8 cellular contexts compared by ENCODE assay signal in the genomic region with DNA sequence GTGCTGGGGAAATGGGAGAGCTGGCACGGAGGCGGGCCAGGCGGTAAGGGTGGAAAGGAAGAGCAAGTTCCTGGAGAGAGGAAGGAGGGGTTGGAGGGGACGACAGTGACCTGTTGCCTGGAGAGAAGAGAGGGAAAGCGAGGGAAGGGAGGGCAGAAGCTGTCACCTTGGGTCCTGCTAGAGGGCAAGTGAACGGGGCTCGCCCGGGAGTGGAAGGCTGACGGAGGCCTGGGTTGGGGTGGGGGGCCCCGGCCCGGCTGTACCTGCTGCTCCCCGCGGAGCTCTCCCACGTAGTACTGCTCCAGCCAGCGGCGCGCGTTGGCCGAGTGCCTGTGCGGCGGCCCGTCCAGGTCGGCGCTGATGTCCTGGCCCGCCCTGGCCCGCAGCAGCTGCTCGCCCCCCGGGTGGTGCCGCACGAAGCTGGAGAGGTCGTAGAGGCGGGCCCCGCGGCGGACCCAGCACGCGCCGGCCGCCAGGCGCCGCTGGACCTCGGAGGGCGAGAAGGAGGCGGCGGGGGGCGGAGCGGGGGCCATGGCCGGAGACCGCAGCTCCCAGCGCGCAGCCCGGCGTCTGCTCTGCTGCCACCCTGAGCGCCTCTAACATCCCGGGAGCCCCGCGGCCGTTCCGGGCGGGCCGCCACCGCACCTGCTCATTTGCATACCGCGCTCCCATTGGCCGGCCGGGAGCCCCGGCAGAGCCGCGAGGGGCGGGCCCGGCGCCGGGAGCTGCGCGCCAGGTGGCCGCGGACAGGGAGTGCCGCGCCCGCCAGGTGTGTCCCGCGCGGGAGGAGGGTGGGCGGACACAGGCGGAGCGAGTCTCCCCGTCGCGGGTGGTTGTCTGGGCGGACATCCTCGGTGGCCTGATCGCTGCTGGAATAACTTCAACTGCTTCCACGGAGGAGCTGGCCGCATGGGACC. TPM values are rescaled to one million over a fixed set of nuclear protein-coding genes. Genes with fewer than 3 reads are reported as not detected.
DNase-seq lines count a peak whose midpoint lies in the region; ATAC-seq and TF ChIP-seq lines count a peak whose summit lies in the region.

A gene with protein sequence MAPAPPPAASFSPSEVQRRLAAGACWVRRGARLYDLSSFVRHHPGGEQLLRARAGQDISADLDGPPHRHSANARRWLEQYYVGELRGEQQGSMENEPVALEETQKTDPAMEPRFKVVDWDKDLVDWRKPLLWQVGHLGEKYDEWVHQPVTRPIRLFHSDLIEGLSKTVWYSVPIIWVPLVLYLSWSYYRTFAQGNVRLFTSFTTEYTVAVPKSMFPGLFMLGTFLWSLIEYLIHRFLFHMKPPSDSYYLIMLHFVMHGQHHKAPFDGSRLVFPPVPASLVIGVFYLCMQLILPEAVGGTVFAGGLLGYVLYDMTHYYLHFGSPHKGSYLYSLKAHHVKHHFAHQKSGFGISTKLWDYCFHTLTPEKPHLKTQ (minus strand): TSS at position 598 of the 917 bp plus-strand sequence. CDS start 65 bp downstream, at position 533.

- TF ChIP-seq CTCF in dorsolateral prefrontal cortex (IDR thresholded peaks at IDR 0.05 in 54 of 56, conservative IDR thresholded peaks at IDR 0.05 in 2 of 56; ENCODE audit: low read depth in 1 of 56, partially characterized antibody in 56 of 56) (peak in 53 of 56 donors; percentile 8 to 77 (median 57)), lower lobe of right lung (IDR thresholded peaks at IDR 0.05) (peak; percentile 46)

- H3K4me3 ChIP-seq in dorsolateral prefrontal cortex (peak within 1 kb of the TSS; percentile 26 to 92 (median 70)), lower lobe of right lung (peak within 1 kb of the TSS; percentile 59)

- H3K27ac Mint-ChIP-seq in activated CD4-positive, alpha-beta T cell treated with anti-CD3 and anti-CD28 coated beads, Interleukin-2, amount 10 ng/mL, durations not matched to agents 7 days and 5 days = no peak within 1 kb of the TSS

- H3K4me3 Mint-ChIP-seq in activated CD4-positive, alpha-beta T cell treated with anti-CD3 and anti-CD28 coated beads, Interleukin-2, amount 10 ng/mL, durations not matched to agents 7 days and 5 days = peak within 1 kb of the TSS; percentile 50

- no peaks in the 10 kb centered on the region for H3K36me3 ChIP-seq in lower lobe of right lung

- peak; percentile 69 for DNase-seq in AG08396 (ENCODE audit: low spot score)
- peak; percentile 86 for DNase-seq in NCI-H226
- DNase-seq in activated CD4-positive, alpha-beta T cell treated with anti-CD3 and anti-CD28 coated beads, Interleukin-2, amount 10 ng/mL, durations not matched to agents 7 days and 5 days = peak; percentile 74
- DNase-seq in dorsolateral prefrontal cortex = peak; percentile 70 to 95 (median 88)
- peak; percentile 90 for DNase-seq in lower lobe of right lung
- DNase-seq in stimulated activated CD4-positive, alpha-beta T cell treated with anti-CD3 and anti-CD28 coated beads, TNF-alpha, amount 100 ng/mL, for 4 hours (ENCODE audit: low read depth in 3 of 3) = peak; percentile 30 to 37 (median 34)

- H3K27ac ChIP-seq in dorsolateral prefrontal cortex = peak within 1 kb of the TSS; percentile 40 to 99 (median 94)
- H3K27ac ChIP-seq in lower lobe of right lung = peak within 1 kb of the TSS; percentile 41

- H3K9me3 Mint-ChIP-seq in activated CD4-positive, alpha-beta T cell treated with anti-CD3 and anti-CD28 coated beads, Interleukin-2, amount 10 ng/mL, durations not matched to agents 7 days and 5 days = no peaks in the 10 kb centered on the region

- POLR2A ChIA-PET in activated CD4-positive, alpha-beta T cell treated with anti-CD3 and anti-CD28 coated beads, Interleukin-2, amount 10 ng/mL, durations not matched to agents 7 days and 5 days (lab: Charles Lee) = no interaction called here

- H3K36me3 Mint-ChIP-seq in activated CD4-positive, alpha-beta T cell treated with anti-CD3 and anti-CD28 coated beads, Interleukin-2, amount 10 ng/mL, durations not matched to agents 7 days and 5 days (ENCODE audit: low read depth) = no peaks in the 10 kb centered on the region

- intact Hi-C loops in dorsolateral prefrontal cortex (cut with DNase I) (loop anchor here (1.0 to 5.0 kb wide), 5 partner anchors 26 to 62 kb away; no protein-coding TSS in a partner anchor), lower lobe of right lung (cut with DNase I) (no loop called here)

- peaks cover 14% of the 10 kb centered on the region for H3K4me1 Mint-ChIP-seq in activated CD4-positive, alpha-beta T cell treated with anti-CD3 and anti-CD28 coated beads, Interleukin-2, amount 10 ng/mL, durations not matched to agents 7 days and 5 days

- no peaks in the 10 kb centered on the region for H3K9me3 ChIP-seq in lower lobe of right lung

- CTCF ChIA-PET in activated CD4-positive, alpha-beta T cell treated with anti-CD3 and anti-CD28 coated beads, Interleukin-2, amount 10 ng/mL, durations not matched to agents 7 days and 5 days (lab: Charles Lee) = interaction anchor here (0.6 to 1.5 kb wide), 7 partner anchors 8 to 425 kb away, joined by 3 to 4 read pairs (median 3); no protein-coding TSS in a partner anchor

- H3K4me1 ChIP-seq in lower lobe of right lung = peaks cover 13% of the 10 kb centered on the region

- ATAC-seq in GM19035 (IDR thresholded peaks at IDR 0.05; ENCODE audit: unreplicated experiment) = peak; percentile 82
- ATAC-seq in HG03175 (IDR thresholded peaks at IDR 0.05; ENCODE audit: unreplicated experiment) = peak; percentile 88
- ATAC-seq in lower lobe of right lung = peak; percentile 98 to 99

- H3K27me3 ChIP-seq in dorsolateral prefrontal cortex = peaks cover 0 to 21% (median 3%) of the 10 kb centered on the region in 45 donors
- peaks cover 37% of the 10 kb centered on the region for H3K27me3 ChIP-seq in lower lobe of right lung (ENCODE audit: low read depth)

- peaks cover 38% of the 10 kb centered on the region for H3K27me3 Mint-ChIP-seq in activated CD4-positive, alpha-beta T cell treated with anti-CD3 and anti-CD28 coated beads, Interleukin-2, amount 10 ng/mL, durations not matched to agents 7 days and 5 days

RNA-seq across cellular contexts. Expression of the gene that starts here (rescaled TPM):
- total RNA-seq in activated CD4-positive, alpha-beta T cell treated with anti-CD3 and anti-CD28 coated beads, Interleukin-2, amount 10 ng/mL, durations not matched to agents 7 days and 5 days = under 1 TPM in 1 of 2 experiments, not detected in 1; 0.21 TPM
- total RNA-seq in dorsolateral prefrontal cortex (100 to 1,000 TPM in 11 of 120 experiments, 10 to 100 TPM in 106, 1 to 10 TPM in 3; 7.4 to 185 (median 44.7) TPM), lower lobe of right lung (2.5 TPM)

Comparison
In these comparisons a context has a peak if more than half of its experiments do, and no peak if none do; other contexts are left out.
1. Peak in every context shown above with its lines: DNase-seq, ATAC-seq, H3K4me3 ChIP-seq and H3K27ac ChIP-seq.
2. Peak in DNase-seq in activated CD4-positive, alpha-beta T cell treated with anti-CD3 and anti-CD28 coated beads, Interleukin-2, amount 10 ng/mL, durations not matched to agents 7 days and 5 days; RNA of the gene not detected or under 1 TPM.
3. DNase-seq: peak in every context shown above with its lines; median percentile 90 in lower lobe of right lung; 88 in dorsolateral prefrontal cortex; 86 in NCI-H226; 74 in activated CD4-positive, alpha-beta T cell treated with anti-CD3 and anti-CD28 coated beads, Interleukin-2, amount 10 ng/mL, durations not matched to agents 7 days and 5 days; 69 in AG08396; 34 in stimulated activated CD4-positive, alpha-beta T cell treated with anti-CD3 and anti-CD28 coated beads, TNF-alpha, amount 100 ng/mL, for 4 hours.